ENCODE assay signal across 18 cellular contexts in genomic region chr13:20988909-20989735, GRCh38.
"Had no signal": no experiment of that assay in that cellular context is flagged by ENCODE, and none has a peak within 500 bp of the region (broad histone marks: within the 10 kb centered on the region; RNA-seq: fewer than 3 reads in every experiment).

No MANE protein-coding gene starts in this region.

- ATAC-seq: activated T-cell treated with anti-CD3 and anti-CD28 coated beads, Interleukin-2, amount 50 U/mL, for 4 hours; stimulated activated naive B cell treated with anti-CD40 and anti-IgM and Interleukin-4, amounts not matched to agents 10 μg/mL and 1 μg/mL and 100 μg/mL, for 72 hours; WTC11 had no signal

- H3K4me1 Mint-ChIP-seq: activated naive CD4-positive, alpha-beta T cell treated with anti-CD3 and anti-CD28 coated beads, Interleukin-2, amount 50 U/mL, for 24 hours; mesothelial cell of epicardium; stimulated activated naive B cell treated with anti-CD40 and anti-IgM and Interleukin-4, amounts not matched to agents 10 μg/mL and 1 μg/mL and 100 μg/mL, for 72 hours; WTC11 had no signal

- H3K27ac Mint-ChIP-seq: activated CD4-positive, alpha-beta memory T cell treated with anti-CD3 and anti-CD28 coated beads, Interleukin-2, amount 10 ng/mL, durations not matched to agents 7 days and 5 days; activated naive CD4-positive, alpha-beta T cell treated with anti-CD3 and anti-CD28 coated beads, Interleukin-2, amount 50 U/mL, for 24 hours; mesothelial cell of epicardium; stimulated activated naive B cell treated with anti-CD40 and anti-IgM and Interleukin-4, amounts not matched to agents 10 μg/mL and 1 μg/mL and 100 μg/mL, for 72 hours had no signal

- H3K9me3 ChIP-seq: adrenal gland, esophagus squamous epithelium, transverse colon had no signal

- H3K79me2 ChIP-seq: parathyroid adenoma had no signal

- H3K27me3 ChIP-seq: adrenal gland, esophagus squamous epithelium, transverse colon had no signal

- H2AFZ ChIP-seq: parathyroid adenoma had no signal

- H3K4me3 ChIP-seq: adrenal gland, esophagus squamous epithelium, lung, transverse colon had no signal

- H3K9me3 Mint-ChIP-seq: activated CD4-positive, alpha-beta memory T cell treated with anti-CD3 and anti-CD28 coated beads, Interleukin-2, amount 10 ng/mL, durations not matched to agents 7 days and 5 days; activated naive CD4-positive, alpha-beta T cell treated with anti-CD3 and anti-CD28 coated beads, Interleukin-2, amount 50 U/mL, for 24 hours; activated T-cell treated with anti-CD3 and anti-CD28 coated beads, Interleukin-2, amount 50 U/mL, for 4 hours; mesothelial cell of epicardium; stimulated activated naive B cell treated with anti-CD40 and anti-IgM and Interleukin-4, amounts not matched to agents 10 μg/mL and 1 μg/mL and 100 μg/mL, for 72 hours; WTC11 had no signal

- H3K27me3 Mint-ChIP-seq: activated CD4-positive, alpha-beta memory T cell treated with anti-CD3 and anti-CD28 coated beads, Interleukin-2, amount 10 ng/mL, durations not matched to agents 7 days and 5 days; activated naive CD4-positive, alpha-beta T cell treated with anti-CD3 and anti-CD28 coated beads, Interleukin-2, amount 50 U/mL, for 24 hours; stimulated activated naive B cell treated with anti-CD40 and anti-IgM and Interleukin-4, amounts not matched to agents 10 μg/mL and 1 μg/mL and 100 μg/mL, for 72 hours had no signal

- H3K27ac ChIP-seq: adrenal gland, parathyroid adenoma, transverse colon had no signal

- DNase-seq: activated CD4-positive, alpha-beta memory T cell treated with anti-CD3 and anti-CD28 coated beads, Interleukin-2, amount 10 ng/mL, durations not matched to agents 7 days and 5 days; activated CD4-positive, alpha-beta T cell treated with anti-CD3 and anti-CD28 coated beads for 4 hours; activated effector memory CD4-positive, alpha-beta T cell treated with Interleukin-2 at 50 U/mL for 16 hours; activated T-cell treated with anti-CD3 and anti-CD28 coated beads, Interleukin-2, amount 50 U/mL, for 4 hours; central memory CD4-positive, alpha-beta T cell; cortex of kidney; effector CD4-positive, alpha-beta T cell; esophagus squamous epithelium; stimulated activated CD4-positive, alpha-beta T cell treated with anti-CD3 and anti-CD28 coated beads, Interleukin-2, amount 100 ng/mL, for 48 hours; stimulated activated naive B cell treated with anti-CD40 and anti-IgM and Interleukin-4, amounts not matched to agents 10 μg/mL and 1 μg/mL and 100 μg/mL, for 72 hours; T-helper 2 cell; transverse colon had no signal

- H3K4me3 Mint-ChIP-seq: activated CD4-positive, alpha-beta memory T cell treated with anti-CD3 and anti-CD28 coated beads, Interleukin-2, amount 10 ng/mL, durations not matched to agents 7 days and 5 days; activated naive CD4-positive, alpha-beta T cell treated with anti-CD3 and anti-CD28 coated beads, Interleukin-2, amount 50 U/mL, for 24 hours; activated T-cell treated with anti-CD3 and anti-CD28 coated beads, Interleukin-2, amount 50 U/mL, for 4 hours; mesothelial cell of epicardium; stimulated activated naive B cell treated with anti-CD40 and anti-IgM and Interleukin-4, amounts not matched to agents 10 μg/mL and 1 μg/mL and 100 μg/mL, for 72 hours; WTC11 had no signal

- H3K4me1 ChIP-seq: adrenal gland, parathyroid adenoma, transverse colon had no signal
